Comparison of ENCODE assay signal across 1 cellular context in genomic region chr2:64189167-64189566, GRCh38.
TF ChIP-seq lines count a peak whose summit lies in the region.

No MANE protein-coding gene starts in this region.

TF ChIP-seq in H1, 55 proteins besides CTCF, POLR2A, EP300 and RAD21:
- no peak for TF ChIP-seq MAX (IDR thresholded peaks at IDR 0.05)
- no peak for TF ChIP-seq EZH2 (IDR thresholded peaks at IDR 0.05; ENCODE audit: low read depth, low read length, severe bottlenecking)
- no peak for TF ChIP-seq SIRT6 (IDR thresholded peaks at IDR 0.05; ENCODE audit: low read length)
- no peak for TF ChIP-seq CHD2 (IDR thresholded peaks at IDR 0.05; ENCODE audit: low read length)
- TF ChIP-seq CREB1 (IDR thresholded peaks at IDR 0.05) = no peak
- no peak for TF ChIP-seq USF2 (IDR thresholded peaks at IDR 0.05; ENCODE audit: low read length)
